ENCODE assay signal across 1 cellular context in genomic region chr17:40219073-40219860, GRCh38.
TF ChIP-seq lines count a peak whose summit lies in the region.

A gene with protein sequence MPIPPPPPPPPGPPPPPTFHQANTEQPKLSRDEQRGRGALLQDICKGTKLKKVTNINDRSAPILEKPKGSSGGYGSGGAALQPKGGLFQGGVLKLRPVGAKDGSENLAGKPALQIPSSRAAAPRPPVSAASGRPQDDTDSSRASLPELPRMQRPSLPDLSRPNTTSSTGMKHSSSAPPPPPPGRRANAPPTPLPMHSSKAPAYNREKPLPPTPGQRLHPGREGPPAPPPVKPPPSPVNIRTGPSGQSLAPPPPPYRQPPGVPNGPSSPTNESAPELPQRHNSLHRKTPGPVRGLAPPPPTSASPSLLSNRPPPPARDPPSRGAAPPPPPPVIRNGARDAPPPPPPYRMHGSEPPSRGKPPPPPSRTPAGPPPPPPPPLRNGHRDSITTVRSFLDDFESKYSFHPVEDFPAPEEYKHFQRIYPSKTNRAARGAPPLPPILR (plus strand): TSS chr17:40219304. CDS start chr17:40256460, 37,156 bp downstream.

TF ChIP-seq in HepG2, 621 proteins besides CTCF, POLR2A, EP300 and RAD21 (continued from another document and continues in another):
- TF ChIP-seq, protein P1, sequence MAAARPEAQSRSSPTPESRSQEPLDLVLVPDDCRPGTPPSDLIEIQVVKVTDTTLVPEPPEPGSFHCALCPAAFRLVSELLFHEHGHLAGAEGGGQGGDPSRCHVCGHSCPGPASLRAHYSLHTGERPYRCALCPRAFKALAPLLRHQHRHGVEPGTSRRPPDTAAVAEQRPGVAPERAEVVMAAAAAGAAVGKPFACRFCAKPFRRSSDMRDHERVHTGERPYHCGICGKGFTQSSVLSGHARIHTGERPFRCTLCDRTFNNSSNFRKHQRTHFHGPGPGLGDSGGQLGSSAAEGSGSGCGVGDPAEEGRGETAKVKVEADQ (CRISPR knock-in tag; IDR thresholded peaks at IDR 0.05; ENCODE audit: borderline replicate concordance), result peak; percentile 81
- TF ChIP-seq PATZ1 (CRISPR knock-in tag; IDR thresholded peaks at IDR 0.05) (peak; percentile 42; the same call in 1 of the 2 replicates), KDM6A (CRISPR knock-in tag; IDR thresholded peaks at IDR 0.05; ENCODE audit: low read depth) (no peak), FOSL2 (CRISPR knock-in tag; IDR thresholded peaks at IDR 0.05) (0 out of 2 replicates have a peak, but pooled peaks have one; percentile 46), ZNF337 (CRISPR knock-in tag; IDR thresholded peaks at IDR 0.05; ENCODE audit: borderline replicate concordance, low read depth) (no peak), KDM5B (CRISPR knock-in tag; IDR thresholded peaks at IDR 0.05; ENCODE audit: borderline replicate concordance) (peak; percentile 73; the same call in 1 of the 2 replicates), KDM4B (CRISPR knock-in tag; IDR thresholded peaks at IDR 0.05) (0 out of 2 replicates have a peak, but pooled peaks have one; percentile 38), ZNF501 (CRISPR knock-in tag; IDR thresholded peaks at IDR 0.05) (peak; percentile 58; the same call in 1 of the 2 replicates), MLXIP (CRISPR knock-in tag; IDR thresholded peaks at IDR 0.05; ENCODE audit: borderline replicate concordance) (no peak), REL (CRISPR knock-in tag; conservative IDR thresholded peaks at IDR 0.05) (no peak), ZNF577 (CRISPR knock-in tag; IDR thresholded peaks at IDR 0.05; ENCODE audit: borderline replicate concordance, low read depth) (no peak), HOXA3 (CRISPR knock-in tag; IDR thresholded peaks at IDR 0.05) (peak; percentile 97), ZNF563 (CRISPR knock-in tag; IDR thresholded peaks at IDR 0.05) (peak; percentile 70; the same call in 1 of the 2 replicates), SRF (IDR thresholded peaks at IDR 0.05; ENCODE audit: low read depth, low read length) (no peak), MTF1 (CRISPR knock-in tag; IDR thresholded peaks at IDR 0.05) (no peak; the same call in 1 of the 2 replicates), DDIT3 (CRISPR knock-in tag; IDR thresholded peaks at IDR 0.05) (no peak), ZKSCAN8 (CRISPR knock-in tag; IDR thresholded peaks at IDR 0.05; ENCODE audit: borderline replicate concordance) (peak; percentile 35; the same call in 1 of the 2 replicates), GRHL1 (CRISPR knock-in tag; conservative IDR thresholded peaks at IDR 0.05) (no peak), ZBTB7B (CRISPR knock-in tag; IDR thresholded peaks at IDR 0.05) (peak; percentile 71), ZNF720 (CRISPR knock-in tag; IDR thresholded peaks at IDR 0.05) (no peak), SP140L (CRISPR knock-in tag; IDR thresholded peaks at IDR 0.05; ENCODE audit: borderline replicate concordance) (no peak), EZH2 (conservative IDR thresholded peaks at IDR 0.05; ENCODE audit: low read depth, low read length) (no peak), ZNF143 (CRISPR knock-in tag; IDR thresholded peaks at IDR 0.05) (peak; percentile 82), SMC3 (IDR thresholded peaks at IDR 0.05; ENCODE audit: low read length) (peak; percentile 7; the same call in 1 of the 2 replicates), ARNT2 (CRISPR knock-in tag; IDR thresholded peaks at IDR 0.05; ENCODE audit: low read depth) (peak; percentile 80), PPARG (CRISPR knock-in tag; conservative IDR thresholded peaks at IDR 0.05) (0 out of 2 replicates have a peak, but pooled peaks have one; percentile 15), ZNF816 (CRISPR knock-in tag; IDR thresholded peaks at IDR 0.05; ENCODE audit: borderline replicate concordance) (no peak; the same call in 1 of the 2 replicates), TOPORS (CRISPR knock-in tag; IDR thresholded peaks at IDR 0.05) (0 out of 2 replicates have a peak, but pooled peaks have one; percentile 59), ZNF225 (CRISPR knock-in tag; IDR thresholded peaks at IDR 0.05) (0 out of 2 replicates have a peak, but pooled peaks have one; percentile 34), KLF12 (CRISPR knock-in tag; IDR thresholded peaks at IDR 0.05; ENCODE audit: borderline replicate concordance) (0 out of 2 replicates have a peak, but pooled peaks have one; percentile 32), ZBTB44 (CRISPR knock-in tag; IDR thresholded peaks at IDR 0.05) (no peak), KLF13 (CRISPR knock-in tag; IDR thresholded peaks at IDR 0.05) (no peak), ZMYM2 (CRISPR knock-in tag; IDR thresholded peaks at IDR 0.05) (no peak), ZC3H4 (CRISPR knock-in tag; IDR thresholded peaks at IDR 0.05; ENCODE audit: borderline replicate concordance) (no peak), ZC3H13 (CRISPR knock-in tag; IDR thresholded peaks at IDR 0.05) (no peak)
- TF ChIP-seq, protein P2, sequence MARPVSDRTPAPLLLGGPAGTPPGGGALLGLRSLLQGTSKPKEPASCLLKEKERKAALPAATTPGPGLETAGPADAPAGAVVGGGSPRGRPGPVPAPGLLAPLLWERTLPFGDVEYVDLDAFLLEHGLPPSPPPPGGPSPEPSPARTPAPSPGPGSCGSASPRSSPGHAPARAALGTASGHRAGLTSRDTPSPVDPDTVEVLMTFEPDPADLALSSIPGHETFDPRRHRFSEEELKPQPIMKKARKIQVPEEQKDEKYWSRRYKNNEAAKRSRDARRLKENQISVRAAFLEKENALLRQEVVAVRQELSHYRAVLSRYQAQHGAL (CRISPR knock-in tag; IDR thresholded peaks at IDR 0.05; ENCODE audit: not compliant biosample characterization), result no peak
- TF ChIP-seq, protein P3, sequence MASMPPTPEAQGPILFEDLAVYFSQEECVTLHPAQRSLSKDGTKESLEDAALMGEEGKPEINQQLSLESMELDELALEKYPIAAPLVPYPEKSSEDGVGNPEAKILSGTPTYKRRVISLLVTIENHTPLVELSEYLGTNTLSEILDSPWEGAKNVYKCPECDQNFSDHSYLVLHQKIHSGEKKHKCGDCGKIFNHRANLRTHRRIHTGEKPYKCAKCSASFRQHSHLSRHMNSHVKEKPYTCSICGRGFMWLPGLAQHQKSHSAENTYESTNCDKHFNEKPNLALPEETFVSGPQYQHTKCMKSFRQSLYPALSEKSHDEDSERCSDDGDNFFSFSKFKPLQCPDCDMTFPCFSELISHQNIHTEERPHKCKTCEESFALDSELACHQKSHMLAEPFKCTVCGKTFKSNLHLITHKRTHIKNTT (CRISPR knock-in tag; IDR thresholded peaks at IDR 0.05), result no peak
- TF ChIP-seq, protein P4, sequence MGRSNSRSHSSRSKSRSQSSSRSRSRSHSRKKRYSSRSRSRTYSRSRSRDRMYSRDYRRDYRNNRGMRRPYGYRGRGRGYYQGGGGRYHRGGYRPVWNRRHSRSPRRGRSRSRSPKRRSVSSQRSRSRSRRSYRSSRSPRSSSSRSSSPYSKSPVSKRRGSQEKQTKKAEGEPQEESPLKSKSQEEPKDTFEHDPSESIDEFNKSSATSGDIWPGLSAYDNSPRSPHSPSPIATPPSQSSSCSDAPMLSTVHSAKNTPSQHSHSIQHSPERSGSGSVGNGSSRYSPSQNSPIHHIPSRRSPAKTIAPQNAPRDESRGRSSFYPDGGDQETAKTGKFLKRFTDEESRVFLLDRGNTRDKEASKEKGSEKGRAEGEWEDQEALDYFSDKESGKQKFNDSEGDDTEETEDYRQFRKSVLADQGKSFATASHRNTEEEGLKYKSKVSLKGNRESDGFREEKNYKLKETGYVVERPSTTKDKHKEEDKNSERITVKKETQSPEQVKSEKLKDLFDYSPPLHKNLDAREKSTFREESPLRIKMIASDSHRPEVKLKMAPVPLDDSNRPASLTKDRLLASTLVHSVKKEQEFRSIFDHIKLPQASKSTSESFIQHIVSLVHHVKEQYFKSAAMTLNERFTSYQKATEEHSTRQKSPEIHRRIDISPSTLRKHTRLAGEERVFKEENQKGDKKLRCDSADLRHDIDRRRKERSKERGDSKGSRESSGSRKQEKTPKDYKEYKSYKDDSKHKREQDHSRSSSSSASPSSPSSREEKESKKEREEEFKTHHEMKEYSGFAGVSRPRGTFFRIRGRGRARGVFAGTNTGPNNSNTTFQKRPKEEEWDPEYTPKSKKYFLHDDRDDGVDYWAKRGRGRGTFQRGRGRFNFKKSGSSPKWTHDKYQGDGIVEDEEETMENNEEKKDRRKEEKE (IDR thresholded peaks at IDR 0.05), result no peak
- TF ChIP-seq, protein P5, sequence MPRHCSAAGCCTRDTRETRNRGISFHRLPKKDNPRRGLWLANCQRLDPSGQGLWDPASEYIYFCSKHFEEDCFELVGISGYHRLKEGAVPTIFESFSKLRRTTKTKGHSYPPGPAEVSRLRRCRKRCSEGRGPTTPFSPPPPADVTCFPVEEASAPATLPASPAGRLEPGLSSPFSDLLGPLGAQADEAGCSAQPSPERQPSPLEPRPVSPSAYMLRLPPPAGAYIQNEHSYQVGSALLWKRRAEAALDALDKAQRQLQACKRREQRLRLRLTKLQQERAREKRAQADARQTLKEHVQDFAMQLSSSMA (CRISPR knock-in tag; IDR thresholded peaks at IDR 0.05), result peak; percentile 100
- TF ChIP-seq, protein P6, sequence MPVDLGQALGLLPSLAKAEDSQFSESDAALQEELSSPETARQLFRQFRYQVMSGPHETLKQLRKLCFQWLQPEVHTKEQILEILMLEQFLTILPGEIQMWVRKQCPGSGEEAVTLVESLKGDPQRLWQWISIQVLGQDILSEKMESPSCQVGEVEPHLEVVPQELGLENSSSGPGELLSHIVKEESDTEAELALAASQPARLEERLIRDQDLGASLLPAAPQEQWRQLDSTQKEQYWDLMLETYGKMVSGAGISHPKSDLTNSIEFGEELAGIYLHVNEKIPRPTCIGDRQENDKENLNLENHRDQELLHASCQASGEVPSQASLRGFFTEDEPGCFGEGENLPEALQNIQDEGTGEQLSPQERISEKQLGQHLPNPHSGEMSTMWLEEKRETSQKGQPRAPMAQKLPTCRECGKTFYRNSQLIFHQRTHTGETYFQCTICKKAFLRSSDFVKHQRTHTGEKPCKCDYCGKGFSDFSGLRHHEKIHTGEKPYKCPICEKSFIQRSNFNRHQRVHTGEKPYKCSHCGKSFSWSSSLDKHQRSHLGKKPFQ (CRISPR knock-in tag; IDR thresholded peaks at IDR 0.05; ENCODE audit: insufficient replicate concordance), result no peak
